34 cellular contexts compared by ENCODE assay signal in the genomic region with DNA sequence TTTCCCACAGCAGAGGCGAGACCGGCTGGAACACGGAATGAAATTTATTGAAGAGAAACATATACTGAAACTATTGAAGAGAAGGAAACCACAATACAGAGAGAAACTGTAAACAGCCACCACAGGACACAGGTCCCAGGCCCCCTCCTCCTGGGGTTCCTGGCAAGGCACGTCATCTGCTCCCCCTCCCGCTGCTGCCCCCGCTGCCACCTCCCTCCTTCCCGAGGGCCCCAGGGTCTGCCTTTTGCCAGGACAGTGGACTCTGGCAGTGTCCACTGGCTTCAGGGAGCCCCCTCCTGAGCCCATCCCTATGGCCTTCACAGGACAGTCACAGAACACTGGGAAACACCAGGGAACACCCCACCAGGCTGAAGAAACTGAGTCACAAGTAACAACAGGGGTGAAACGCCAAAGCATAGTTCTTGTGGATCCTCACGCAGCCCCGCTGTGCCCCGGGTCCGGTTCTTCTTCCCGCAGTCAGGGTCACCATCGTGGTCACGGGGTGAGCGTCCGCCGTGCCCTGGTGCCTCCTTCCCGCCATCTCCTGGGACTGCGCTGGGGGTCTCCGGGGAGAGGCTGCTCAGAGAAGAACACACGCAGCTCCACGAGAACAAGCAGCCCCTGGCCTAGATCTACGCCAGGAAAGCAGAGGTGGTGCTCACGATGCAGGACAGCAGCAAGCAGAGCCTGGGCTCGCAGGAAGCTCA. TPM values are rescaled to one million over a fixed set of nuclear protein-coding genes. Genes with fewer than 3 reads are reported as not detected.
"Had no signal": no experiment of that assay in that cellular context is flagged by ENCODE, and none has a peak within 500 bp of the region (broad histone marks: within the 10 kb centered on the region; RNA-seq: fewer than 3 reads in every experiment).

No MANE protein-coding gene starts in this region.

- H3K36me3 Mint-ChIP-seq: natural killer cell; neural progenitor cell; stimulated activated effector memory CD8-positive, alpha-beta T cell treated with anti-CD3 and anti-CD28 coated beads, Interleukin-12 subunit alpha, Interleukin-12 subunit beta, amount 100 ng/mL, for 72 hours; type B pancreatic cell had no signal

- H3K36me3 ChIP-seq: gastrocnemius medialis, left ventricle myocardium inferior, neural progenitor cell, thoracic aorta, vagina had no signal

- H3K27me3 Mint-ChIP-seq: activated B cell treated with CpG ODN at 0.5 μM for 24 hours; activated CD4-positive, alpha-beta T cell treated with anti-CD3 and anti-CD28 coated beads for 36 hours; activated naive CD8-positive, alpha-beta T cell treated with anti-CD3 and anti-CD28 coated beads, Interleukin-2, amount 50 U/mL, for 24 hours; effector memory CD8-positive, alpha-beta T cell; stimulated activated naive CD8-positive, alpha-beta T cell treated with anti-CD3 and anti-CD28 coated beads, Interleukin-15, Interleukin-2, amounts not matched to agents 100 ng/mL and 50 ng/mL, for 24 hours; type B pancreatic cell had no signal

- H3K4me3 Mint-ChIP-seq: activated B cell treated with CpG ODN at 0.5 μM for 24 hours; activated CD4-positive, alpha-beta T cell treated with anti-CD3 and anti-CD28 coated beads for 36 hours; activated naive CD8-positive, alpha-beta T cell treated with anti-CD3 and anti-CD28 coated beads, Interleukin-2, amount 50 U/mL, for 24 hours; natural killer cell; neural progenitor cell; stimulated activated effector memory CD8-positive, alpha-beta T cell treated with anti-CD3 and anti-CD28 coated beads, Interleukin-12 subunit alpha, Interleukin-12 subunit beta, amount 100 ng/mL, for 72 hours; stimulated activated naive CD8-positive, alpha-beta T cell treated with anti-CD3 and anti-CD28 coated beads, Interleukin-15, Interleukin-2, amounts not matched to agents 100 ng/mL and 50 ng/mL, for 24 hours; type B pancreatic cell had no signal

- H3K27ac ChIP-seq: gastrocnemius medialis, left ventricle myocardium inferior, neural progenitor cell, skin epidermis, thoracic aorta, vagina had no signal

- H3K27me3 ChIP-seq: gastrocnemius medialis, neural progenitor cell, vagina had no signal

- ATAC-seq: activated CD4-positive, alpha-beta T cell treated with anti-CD3 and anti-CD28 coated beads for 36 hours; activated naive CD8-positive, alpha-beta T cell treated with anti-CD3 and anti-CD28 coated beads, Interleukin-2, amount 50 U/mL, for 24 hours; effector memory CD8-positive, alpha-beta T cell; gastrocnemius medialis; natural killer cell; sciatic nerve; stimulated activated effector memory CD8-positive, alpha-beta T cell treated with anti-CD3 and anti-CD28 coated beads, Interleukin-12 subunit alpha, Interleukin-12 subunit beta, amount 100 ng/mL, for 72 hours had no signal

- DNase-seq: activated B cell treated with CpG ODN at 0.5 μM for 24 hours; activated CD4-positive, alpha-beta T cell treated with anti-CD3 and anti-CD28 coated beads for 36 hours; activated CD4-positive, alpha-beta T cell treated with anti-CD3 and anti-CD28 coated beads, Interleukin-2, amount 50 U/mL, for 4 hours; activated naive CD4-positive, alpha-beta T cell treated with Interleukin-2 at 50 U/mL for 16 hours; activated naive CD8-positive, alpha-beta T cell treated with anti-CD3 and anti-CD28 coated beads, Interleukin-2, amount 50 U/mL, for 24 hours; activated T-cell treated with anti-CD3 and anti-CD28 coated beads, Interleukin-2, amount 50 U/mL, for 1 hour; amygdala; caudate nucleus; cortex of kidney; effector memory CD8-positive, alpha-beta T cell; erythroblast; gastrocnemius medialis; glutamatergic neuron; left ventricle myocardium inferior; mesendoderm; natural killer cell; occipital lobe; stimulated activated CD4-positive, alpha-beta T cell treated with anti-CD3 and anti-CD28 coated beads, Interleukin-4, amount 100 ng/mL, for 24 hours; SW 1271 had no signal

- H3K27ac Mint-ChIP-seq: activated B cell treated with CpG ODN at 0.5 μM for 24 hours; activated CD4-positive, alpha-beta T cell treated with anti-CD3 and anti-CD28 coated beads for 36 hours; activated naive CD8-positive, alpha-beta T cell treated with anti-CD3 and anti-CD28 coated beads, Interleukin-2, amount 50 U/mL, for 24 hours; activated T-helper 2 cell treated with anti-CD3 and anti-CD28 coated beads, Interferon-gamma antibody, Interleukin-2, Interleukin-4, amounts not matched to agents 10 μg/mL and 5 μg/mL and 100 μg/mL, durations not matched to agents 14 hours and 24 hours and 36 hours; natural killer cell; neural progenitor cell; progenitor cell of endocrine pancreas; stimulated activated effector memory CD8-positive, alpha-beta T cell treated with anti-CD3 and anti-CD28 coated beads, Interleukin-12 subunit alpha, Interleukin-12 subunit beta, amount 100 ng/mL, for 72 hours; stimulated activated naive CD8-positive, alpha-beta T cell treated with anti-CD3 and anti-CD28 coated beads, Interleukin-15, Interleukin-2, amounts not matched to agents 100 ng/mL and 50 ng/mL, for 24 hours; type B pancreatic cell had no signal

- H3K9me3 Mint-ChIP-seq: activated B cell treated with CpG ODN at 0.5 μM for 24 hours; activated naive CD8-positive, alpha-beta T cell treated with anti-CD3 and anti-CD28 coated beads, Interleukin-2, amount 50 U/mL, for 24 hours; activated T-helper 2 cell treated with anti-CD3 and anti-CD28 coated beads, Interferon-gamma antibody, Interleukin-2, Interleukin-4, amounts not matched to agents 10 μg/mL and 5 μg/mL and 100 μg/mL, durations not matched to agents 14 hours and 24 hours and 36 hours; effector memory CD8-positive, alpha-beta T cell; natural killer cell; stimulated activated effector memory CD8-positive, alpha-beta T cell treated with anti-CD3 and anti-CD28 coated beads, Interleukin-12 subunit alpha, Interleukin-12 subunit beta, amount 100 ng/mL, for 72 hours; stimulated activated naive CD8-positive, alpha-beta T cell treated with anti-CD3 and anti-CD28 coated beads, Interleukin-15, Interleukin-2, amounts not matched to agents 100 ng/mL and 50 ng/mL, for 24 hours; type B pancreatic cell had no signal

- H3K9me3 ChIP-seq: gastrocnemius medialis, left ventricle myocardium inferior, thoracic aorta, vagina had no signal

- H3K4me1 ChIP-seq: gastrocnemius medialis, left ventricle myocardium inferior, neural progenitor cell, vagina had no signal

- FAIRE-seq: islet of Langerhans had no signal

- H3K4me3 ChIP-seq: gastrocnemius medialis, left ventricle myocardium inferior, lung, neural progenitor cell, skin epidermis, thoracic aorta, vagina had no signal

- H3K4me1 Mint-ChIP-seq: activated CD4-positive, alpha-beta T cell treated with anti-CD3 and anti-CD28 coated beads for 36 hours; activated naive CD8-positive, alpha-beta T cell treated with anti-CD3 and anti-CD28 coated beads, Interleukin-2, amount 50 U/mL, for 24 hours had no signal

RNA-seq across cellular contexts. Expression of gene PNMA6E, which starts 5.4 kb away (rescaled TPM):
- total RNA-seq: activated B cell treated with CpG ODN at 0.5 μM for 24 hours; activated CD4-positive, alpha-beta T cell treated with anti-CD3 and anti-CD28 coated beads for 36 hours; activated T-helper 2 cell treated with anti-CD3 and anti-CD28 coated beads, Interferon-gamma antibody, Interleukin-2, Interleukin-4, amounts not matched to agents 10 μg/mL and 5 μg/mL and 100 μg/mL, durations not matched to agents 14 hours and 24 hours and 36 hours; chondrocyte; gastrocnemius medialis; left ventricle myocardium inferior; lung; natural killer cell; occipital lobe; progenitor cell of endocrine pancreas; sciatic nerve; subcutaneous adipose tissue; T-helper 2 cell treated with Interferon-gamma antibody and Interleukin-4, amounts not matched to agents 100 ng/mL and 5 ng/mL, for 36 hours; thoracic aorta; vagina had no signal

RNA-seq across cellular contexts. Expression of gene TREX2, which starts 50.1 kb away (rescaled TPM):
- total RNA-seq: left ventricle myocardium inferior, occipital lobe had no signal
